Comparison of ENCODE assay signal across 1 cellular context in genomic region chr22:39503590-39503989, GRCh38.
TF ChIP-seq lines count a peak whose summit lies in the region.

No MANE protein-coding gene starts in this region.

TF ChIP-seq in GM23338, 12 proteins besides CTCF, POLR2A, EP300 and RAD21 (continued from another document):
- TF ChIP-seq ZNF462 (CRISPR knock-in tag; IDR thresholded peaks at IDR 0.05) (no peak), REST (IDR thresholded peaks at IDR 0.05; ENCODE audit: unreplicated experiment) (no peak), JUNB (IDR thresholded peaks at IDR 0.05; ENCODE audit: unreplicated experiment) (no peak), POLR2AphosphoS5 (IDR thresholded peaks at IDR 0.05; ENCODE audit: low read depth) (no peak), CREB1 (CRISPR knock-in tag; IDR thresholded peaks at IDR 0.05; ENCODE audit: low read depth) (no peak), EZH2 (IDR thresholded peaks at IDR 0.05; ENCODE audit: low read depth, unreplicated experiment) (no peak), STAT1 (IDR thresholded peaks at IDR 0.05; ENCODE audit: unreplicated experiment) (no peak), ETS1 (IDR thresholded peaks at IDR 0.05) (no peak), ZNF331 (CRISPR knock-in tag; IDR thresholded peaks at IDR 0.05; ENCODE audit: low read depth) (no peak)
